8 cellular contexts compared by ENCODE assay signal in genomic region chr18:12391487-12392136, GRCh38.
DNase-seq lines count a peak whose midpoint lies in the region; ATAC-seq and TF ChIP-seq lines count a peak whose summit lies in the region.

No MANE protein-coding gene starts in this region.

- H3K27me3 ChIP-seq in OCI-LY1 (ENCODE audit: insufficient read depth, low read length): no peaks in the 10 kb centered on the region
- no peaks in the 10 kb centered on the region for H3K27me3 ChIP-seq in neutrophil

- no peak overlapping the region for H3K9ac ChIP-seq in OCI-LY1 (ENCODE audit: low read length)

- ATAC-seq in HG03432 (IDR thresholded peaks at IDR 0.05; ENCODE audit: unreplicated experiment) (peak; percentile 60), HG02970 (IDR thresholded peaks at IDR 0.05; ENCODE audit: low FRiP score, unreplicated experiment) (no peak)

- DNase-seq in activated CD8-positive, alpha-beta memory T cell treated with anti-CD3 and anti-CD28 coated beads for 24 hours: peak; percentile 74
- no peak for DNase-seq in activated CD8-positive, alpha-beta memory T cell treated with anti-CD3 and anti-CD28 coated beads, Interleukin-2, amount 50 U/mL, for 48 hours
- DNase-seq in activated T-helper 9 cell treated with anti-CD3 and anti-CD28 coated beads, Interleukin-2, amount 50 U/mL, for 16 hours (ENCODE audit: low read depth): peak; percentile 25
- DNase-seq in foreskin melanocyte: peak; percentile 59

- no peak overlapping the region for H3K27ac ChIP-seq in OCI-LY1 (ENCODE audit: low read depth, low read length, poor library complexity, severe bottlenecking)
- no peak overlapping the region for H3K27ac ChIP-seq in neutrophil

- no peak overlapping the region for H3K4me3 ChIP-seq in OCI-LY1 (ENCODE audit: low read depth, low read length, poor library complexity, severe bottlenecking)
- no peak overlapping the region for H3K4me3 ChIP-seq in neutrophil (ENCODE audit: low read depth in 1 of 2, low read length in 1 of 2)

- H3K4me2 ChIP-seq in OCI-LY1 (ENCODE audit: low read length): no peak overlapping the region

- H3F3A ChIP-seq in OCI-LY1 (ENCODE audit: insufficient read depth, low read length): no peaks in the 10 kb centered on the region

- no peak overlapping the region for H2AFZ ChIP-seq in OCI-LY1 (ENCODE audit: low read length)

- TF ChIP-seq CTCF in OCI-LY1 (IDR thresholded peaks at IDR 0.05; ENCODE audit: low read length) (peak; percentile 98), neutrophil (IDR thresholded peaks at IDR 0.05) (peak; percentile 16)

- H3K36me3 ChIP-seq in OCI-LY1 (ENCODE audit: insufficient read depth, low read length): no peaks in the 10 kb centered on the region
- H3K36me3 ChIP-seq in neutrophil: no peaks in the 10 kb centered on the region

- no peaks in the 10 kb centered on the region for H3K79me2 ChIP-seq in OCI-LY1 (ENCODE audit: insufficient read depth, low read length)

- H4K20me1 ChIP-seq in OCI-LY1 (ENCODE audit: insufficient read depth, low read length): no peaks in the 10 kb centered on the region

- H3K9me2 ChIP-seq in OCI-LY1 (ENCODE audit: low read depth, low read length): no peaks in the 10 kb centered on the region

- H3K9me3 ChIP-seq in OCI-LY1 (ENCODE audit: low read length) (no peaks in the 10 kb centered on the region), neutrophil (no peaks in the 10 kb centered on the region)

- peaks cover 6% of the 10 kb centered on the region for H3K4me1 ChIP-seq in OCI-LY1 (ENCODE audit: insufficient read depth, low read length, severe bottlenecking)
- H3K4me1 ChIP-seq in neutrophil (ENCODE audit: control insufficient read depth in 1 of 2, insufficient read depth in 1 of 2, low read depth in 1 of 2, low read length in 1 of 2): no peaks in the 10 kb centered on the region
